Comparison of ENCODE assay signal across 28 cellular contexts in the genomic region with DNA sequence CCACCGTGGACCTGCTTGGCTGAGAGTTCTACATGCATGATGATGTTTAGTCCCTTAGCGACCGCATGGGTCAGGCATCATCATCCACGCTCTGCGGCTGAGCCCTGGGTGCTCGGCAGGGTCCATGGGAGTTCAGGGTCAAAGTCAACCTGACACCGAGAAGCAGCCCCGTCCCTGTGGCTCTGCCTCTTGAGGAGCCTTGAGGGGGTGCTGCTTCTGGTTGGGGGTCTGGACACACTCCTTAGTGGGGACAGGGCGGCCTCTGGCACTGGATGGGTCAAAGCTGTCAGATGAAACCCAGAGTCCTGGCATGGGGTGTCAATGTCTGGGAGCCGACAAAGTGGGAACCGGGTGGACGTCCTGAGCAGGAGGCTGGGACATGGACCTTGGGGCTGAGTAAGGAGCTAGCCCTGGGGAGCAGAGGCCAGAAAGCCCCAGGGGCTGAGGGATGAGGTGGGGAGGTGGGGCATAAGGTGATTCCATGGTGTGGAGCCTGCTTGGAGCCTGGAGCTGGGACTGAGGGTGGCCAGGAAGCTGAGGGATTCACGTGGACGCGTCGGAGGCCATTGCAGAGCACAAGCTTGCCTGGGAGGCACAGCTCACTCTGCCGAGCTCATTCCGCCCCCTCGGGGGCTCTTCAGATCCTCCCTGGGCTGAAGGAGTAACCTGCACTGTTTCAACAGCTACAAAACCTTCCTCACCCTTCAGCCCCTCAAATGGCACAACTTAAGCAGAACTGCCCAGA. TPM values are rescaled to one million over a fixed set of nuclear protein-coding genes. Genes with fewer than 3 reads are reported as not detected.
"Had no signal": no experiment of that assay in that cellular context is flagged by ENCODE, and none has a peak within 500 bp of the region (broad histone marks: within the 10 kb centered on the region; RNA-seq: fewer than 3 reads in every experiment).

No MANE protein-coding gene starts in this region.

- H3K27me3 ChIP-seq: hepatocyte, vagina had no signal

- ATAC-seq: activated T-cell treated with anti-CD3 and anti-CD28 coated beads, Interleukin-2, amount 50 U/mL, for 4 hours; sciatic nerve had no signal

- H3K27ac ChIP-seq: hepatocyte, left lung, thoracic aorta, vagina had no signal

- DNase-seq: activated CD8-positive, alpha-beta memory T cell treated with anti-CD3 and anti-CD28 coated beads, Interleukin-2, amount 50 U/mL, for 48 hours; activated naive CD4-positive, alpha-beta T cell; activated T-cell treated with anti-CD3 and anti-CD28 coated beads, Interleukin-2, amount 50 U/mL, for 4 hours; anterior cingulate cortex; effector memory CD4-positive, alpha-beta T cell; foreskin melanocyte; glutamatergic neuron; immature natural killer cell; kidney glomerular epithelial cell; naive thymus-derived CD4-positive, alpha-beta T cell; small intestine; stimulated activated CD4-positive, alpha-beta T cell treated with anti-CD3 and anti-CD28 coated beads, Interleukin-4, amount 100 ng/mL, for 1 hour; stimulated activated naive CD4-positive, alpha-beta T cell; T-helper 9 cell had no signal

- H3K4me2 ChIP-seq: hepatocyte had no signal

- H3K9me3 ChIP-seq: left lung, thoracic aorta, vagina had no signal

- H3K36me3 ChIP-seq: left lung, thoracic aorta, vagina had no signal

- H3K4me3 ChIP-seq: hepatocyte, left lung, lung, thoracic aorta, vagina had no signal

- H3K79me2 ChIP-seq: hepatocyte had no signal

- H2AFZ ChIP-seq: hepatocyte had no signal

RNA-seq across cellular contexts. Expression of gene UMODL1, which starts 53.9 kb away (rescaled TPM):
- total RNA-seq: activated CD8-positive, alpha-beta memory T cell treated with anti-CD3 and anti-CD28 coated beads for 36 hours; activated T-cell treated with anti-CD3 and anti-CD28 coated beads, Interleukin-2, amount 50 U/mL, for 4 hours; activated T-helper 2 cell treated with anti-CD3 and anti-CD28 coated beads, Interferon-gamma antibody, Interleukin-2, Interleukin-4, amounts not matched to agents 10 μg/mL and 5 μg/mL and 100 μg/mL, durations not matched to agents 14 hours and 24 hours and 36 hours; mesenteric fat pad; neural crest cell; omental fat pad; posterior vena cava; renal cortical epithelial cell; sciatic nerve; vagina; WTC11 had no signal
